ENCODE assay signal across 9 cellular contexts in the genomic region with DNA sequence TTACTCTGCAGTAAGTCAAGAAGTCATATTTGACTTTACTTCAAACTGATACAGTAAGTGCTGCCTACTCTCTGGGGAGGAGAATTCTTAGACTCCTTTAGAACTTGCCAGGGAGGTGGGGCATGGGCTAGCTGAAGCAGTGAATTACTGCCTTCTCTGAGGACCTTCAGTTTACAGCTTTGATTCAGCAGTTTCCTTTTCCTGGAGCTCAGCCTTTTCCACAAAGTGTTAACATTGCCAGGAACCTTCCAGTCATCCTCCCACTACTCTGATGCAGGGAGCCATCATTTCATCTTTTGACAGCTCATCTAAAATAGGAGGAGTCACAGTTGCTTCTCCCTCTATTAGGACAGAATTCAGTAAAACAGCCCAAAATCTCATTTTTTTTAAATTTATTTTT. TPM values are rescaled to one million over a fixed set of nuclear protein-coding genes. Genes with fewer than 3 reads are reported as not detected.
DNase-seq lines count a peak whose midpoint lies in the region; ATAC-seq lines count a peak whose summit lies in the region.
"Had no signal": no experiment of that assay in that cellular context is flagged by ENCODE, and none has a peak within 500 bp of the region (broad histone marks: within the 10 kb centered on the region; RNA-seq: fewer than 3 reads in every experiment).

No MANE protein-coding gene starts in this region.

- no peaks in the 10 kb centered on the region for H3K27me3 Mint-ChIP-seq in activated T-cell treated with anti-CD3 and anti-CD28 coated beads, Interleukin-2, amount 50 U/mL, for 4 hours (ENCODE audit: low read depth)

- peak; percentile 53 to 58 for ATAC-seq in activated T-cell treated with anti-CD3 and anti-CD28 coated beads, Interleukin-2, amount 50 U/mL, for 4 hours
- ATAC-seq in left lobe of liver: no peak

- no peak overlapping the region for H3K4me3 Mint-ChIP-seq in activated T-cell treated with anti-CD3 and anti-CD28 coated beads, Interleukin-2, amount 50 U/mL, for 4 hours
- H3K4me3 Mint-ChIP-seq: T-helper 1 cell treated with Interleukin-12 subunit alpha and Interleukin-12 subunit beta and Interleukin-4 antibody, amounts not matched to agents 30 μg/mL and 1 μg/mL, for 36 hours had no signal

- no peaks in the 10 kb centered on the region for H3K9me3 Mint-ChIP-seq in activated T-cell treated with anti-CD3 and anti-CD28 coated beads, Interleukin-2, amount 50 U/mL, for 4 hours
- H3K9me3 Mint-ChIP-seq: T-helper 1 cell treated with Interleukin-12 subunit alpha and Interleukin-12 subunit beta and Interleukin-4 antibody, amounts not matched to agents 30 μg/mL and 1 μg/mL, for 36 hours had no signal

- DNase-seq in activated T-cell treated with anti-CD3 and anti-CD28 coated beads, Interleukin-2, amount 50 U/mL, for 4 hours: no peak
- no peak for DNase-seq in activated T-cell treated with anti-CD3 and anti-CD28 coated beads, Interleukin-2, amount 50 U/mL, for 1 hour
- DNase-seq in RKO (ENCODE audit: low spot score) (peak; percentile 61), epithelial cell of prostate (ENCODE audit: low read depth, low spot score) (no peak), anterior cingulate cortex (lab: John Stamatoyannopoulos, UW) (no peak), HuH-7.5 (ENCODE audit: low spot score) (no peak), left lobe of liver (ENCODE audit: low spot score) (no peak)
- DNase-seq in stimulated activated CD4-positive, alpha-beta T cell treated with anti-CD3 and anti-CD28 coated beads, Interleukin-2, amount 100 ng/mL, for 4 hours (ENCODE audit: low read depth): peak; percentile 19

- peak overlapping the region; percentile 3 for H3K27ac ChIP-seq in epithelial cell of prostate

- H3K4me1 Mint-ChIP-seq in activated T-cell treated with anti-CD3 and anti-CD28 coated beads, Interleukin-2, amount 50 U/mL, for 4 hours (ENCODE audit: low read depth): peaks cover 6% of the 10 kb centered on the region

- H3K36me3 Mint-ChIP-seq in activated T-cell treated with anti-CD3 and anti-CD28 coated beads, Interleukin-2, amount 50 U/mL, for 4 hours (ENCODE audit: insufficient read depth): peaks cover 41% of the 10 kb centered on the region

RNA-seq across cellular contexts. Expression of gene PLCG1, which starts 42.7 kb away (rescaled TPM):
- total RNA-seq in activated T-cell treated with anti-CD3 and anti-CD28 coated beads, Interleukin-2, amount 50 U/mL, for 4 hours: 100 to 1,000 TPM in 1 of 3 donors, 10 to 100 TPM in 2; 89.1 to 104 (median 91.3) TPM
- 17.5 TPM for total RNA-seq in left lobe of liver

Comparison
In these comparisons a context has a peak if more than half of its experiments do, and no peak if none do; other contexts are left out.
1. DNase-seq: peak in RKO (single experiment) and stimulated activated CD4-positive, alpha-beta T cell treated with anti-CD3 and anti-CD28 coated beads, Interleukin-2, amount 100 ng/mL, for 4 hours (single experiment); none in activated T-cell treated with anti-CD3 and anti-CD28 coated beads, Interleukin-2, amount 50 U/mL, for 4 hours (single experiment), activated T-cell treated with anti-CD3 and anti-CD28 coated beads, Interleukin-2, amount 50 U/mL, for 1 hour (single experiment), epithelial cell of prostate (single experiment), anterior cingulate cortex (0 of 58), HuH-7.5 (single experiment) and left lobe of liver (single experiment).